Comparison of ENCODE assay signal across 14 cellular contexts in the genomic region with DNA sequence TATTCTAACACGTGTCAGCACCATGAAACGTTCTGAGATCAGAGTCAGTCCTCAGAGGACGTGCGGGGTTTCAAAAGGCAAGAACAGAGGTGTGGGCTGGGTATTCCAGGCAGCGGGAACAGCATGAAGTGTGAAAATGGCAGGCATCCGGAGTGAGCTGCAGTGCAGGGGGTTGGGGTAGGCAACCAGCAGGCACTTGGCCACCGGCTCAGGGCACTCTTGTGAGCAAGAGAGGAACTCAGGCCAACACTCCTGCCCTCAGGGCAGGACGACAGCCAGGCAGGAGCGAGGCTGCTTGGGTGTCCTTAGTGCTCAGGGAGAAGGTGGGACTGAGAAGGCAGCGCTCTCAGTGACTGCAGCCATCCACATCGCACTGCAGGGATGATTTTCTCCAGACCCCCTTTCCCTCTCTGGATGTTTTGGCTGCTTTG.
DNase-seq lines count a peak whose midpoint lies in the region; ATAC-seq and TF ChIP-seq lines count a peak whose summit lies in the region.
"Had no signal": no experiment of that assay in that cellular context is flagged by ENCODE, and none has a peak within 500 bp of the region (broad histone marks: within the 10 kb centered on the region; RNA-seq: fewer than 3 reads in every experiment).

No MANE protein-coding gene starts in this region.

- peak; percentile 44 for DNase-seq in NCI-H1694 (lab: John Stamatoyannopoulos, UW)
- DNase-seq in islet precursor cell = peak; percentile 79
- DNase-seq in psoas muscle = peak in 1 of 2 donors; percentile 40
- DNase-seq in mammary epithelial cell = no peak
- DNase-seq in SW 1271 (lab: John Stamatoyannopoulos, UW) = no peak
- DNase-seq in kidney tubule cell (ENCODE audit: low spot score) = no peak
- DNase-seq: CD4-positive, alpha-beta T cell; GM23248; NCI-H2029; NCI-H2171 treated with DMSO at 0.1 percent for 48 hours; NCI-H748 treated with DMSO at 0.1 percent for 48 hours; PC-3 had no signal

- H3K27me3 ChIP-seq in BLaER1 (no peaks in the 10 kb centered on the region), psoas muscle (ENCODE audit: insufficient read depth in 3 of 3, low read length in 2 of 3) (no peaks in the 10 kb centered on the region), mammary epithelial cell (ENCODE audit: insufficient read depth, low read length) (peaks cover 5% of the 10 kb centered on the region)

- H4K20me1 ChIP-seq in BLaER1 (peaks cover 8% of the 10 kb centered on the region; the same call in 1 of the 2 replicates), mammary epithelial cell (ENCODE audit: insufficient read depth, low read length) (no peaks in the 10 kb centered on the region)

- H3K4me1 ChIP-seq in BLaER1 (peaks cover 85% of the 10 kb centered on the region), psoas muscle (peaks cover 5% of the 10 kb centered on the region), mammary epithelial cell (ENCODE audit: insufficient read depth, low read length) (no peaks in the 10 kb centered on the region)

- H3K4me3 ChIP-seq in BLaER1 (no peak overlapping the region), psoas muscle (no peak overlapping the region), mammary epithelial cell (replicated peaks in 1 of 3; ENCODE audit: insufficient read depth in 1 of 3, low read depth in 2 of 3, low read length in 3 of 3) (no peak overlapping the region)
- H3K4me3 ChIP-seq: GM23248 had no signal

- peaks cover 13% of the 10 kb centered on the region for H3K9me3 ChIP-seq in BLaER1
- H3K9me3 ChIP-seq in psoas muscle = no peaks in the 10 kb centered on the region
- H3K9me3 ChIP-seq in mammary epithelial cell (replicated peaks; ENCODE audit: insufficient read depth, low read length) = no peaks in the 10 kb centered on the region

- ATAC-seq in psoas muscle = peak; percentile 28 to 40 (median 34)
- ATAC-seq: PC-3 had no signal

- H3K79me2 ChIP-seq in mammary epithelial cell (ENCODE audit: insufficient read depth, low read length) = no peaks in the 10 kb centered on the region

- no TSS peak for BruUV-seq in mammary epithelial cell (replicated peaks; lab: Mats Ljungman, UMichigan)

- WGBS in psoas muscle, 3 donors = 33 to 41% (median 38%) methylated on average over 11 of the region's 11 CpGs
- WGBS in mammary epithelial cell (ENCODE audit: low coverage, missing lambda C conversion rate) = 71% methylated on average over 9 of the region's 11 CpGs

- H3K27ac ChIP-seq in BLaER1 (peak overlapping the region; percentile 48; the same call in 1 of the 2 replicates), psoas muscle (no peak overlapping the region), mammary epithelial cell (ENCODE audit: insufficient read depth, low read depth, low read length) (no peak overlapping the region)
- H3K27ac ChIP-seq: GM23248, HL-60 had no signal

- H3K4me2 ChIP-seq in BLaER1 (peak overlapping the region; percentile 88), mammary epithelial cell (ENCODE audit: insufficient read depth, low read depth, low read length) (no peak overlapping the region)

- dilution Hi-C loops in mammary epithelial cell (cut with HindIII; ENCODE audit: low sequenced_read_pairs) = no loop called here

- no peak for TF ChIP-seq CTCF in psoas muscle (IDR thresholded peaks at IDR 0.05)
- no peak for TF ChIP-seq CTCF in mammary epithelial cell (conservative IDR thresholded peaks at IDR 0.05 in 1 of 2, IDR thresholded peaks at IDR 0.05 in 1 of 2; ENCODE audit: extremely low read depth in 1 of 2, insufficient read depth in 1 of 2, low read depth in 1 of 2, low read length in 2 of 2)

- intact Hi-C loops in psoas muscle (cut with DNase I) = no loop called here
- intact Hi-C loops in mammary epithelial cell (cut with micrococcal nuclease) = no loop called here

- H2AFZ ChIP-seq in mammary epithelial cell (ENCODE audit: low read depth, low read length) = no peak overlapping the region
- H2AFZ ChIP-seq: GM23248 had no signal

- H3K9ac ChIP-seq in BLaER1 (peak overlapping the region; percentile 51; the same call in 1 of the 2 replicates), mammary epithelial cell (ENCODE audit: insufficient read depth, low read length) (no peak overlapping the region)
- H3K9ac ChIP-seq: GM23248 had no signal

- H3K36me3 ChIP-seq in BLaER1 = no peaks in the 10 kb centered on the region
- no peaks in the 10 kb centered on the region for H3K36me3 ChIP-seq in psoas muscle (ENCODE audit: insufficient read depth in 1 of 2, low read depth in 1 of 2)
- no peaks in the 10 kb centered on the region for H3K36me3 ChIP-seq in mammary epithelial cell (ENCODE audit: insufficient read depth, low read length)

- in situ Hi-C loops in mammary epithelial cell (cut with MboI; ENCODE audit: low sequenced_read_pairs in 2 of 2) = no loop called here

- CTCF ChIA-PET in mammary epithelial cell (lab: Charles Lee; ENCODE audit: low non-redundant PET) = no interaction called here

Comparison
In these comparisons a context has a peak if more than half of its experiments do, and no peak if none do; other contexts are left out.
1. DNase-seq: peak in NCI-H1694 (single experiment) and islet precursor cell (single experiment); none in mammary epithelial cell (single experiment), SW 1271 (0 of 2) and kidney tubule cell (single experiment).